10 cellular contexts compared by ENCODE assay signal in genomic region chr19:2695288-2695866, GRCh38. TPM values are rescaled to one million over a fixed set of nuclear protein-coding genes. Genes with fewer than 3 reads are reported as not detected.
DNase-seq lines count a peak whose midpoint lies in the region; ATAC-seq and TF ChIP-seq lines count a peak whose summit lies in the region.
"Had no signal": no experiment of that assay in that cellular context is flagged by ENCODE, and none has a peak within 500 bp of the region (broad histone marks: within the 10 kb centered on the region; RNA-seq: fewer than 3 reads in every experiment).

No MANE protein-coding gene starts in this region.

- in situ Hi-C loops in HAP-1 (cut with MboI; ENCODE audit: low sequenced_read_pairs), result no loop called here

- POLR2A ChIA-PET in activated CD4-positive, alpha-beta T cell treated with anti-CD3 and anti-CD28 coated beads, Interleukin-2, amount 10 ng/mL, durations not matched to agents 7 days and 5 days (lab: Charles Lee), result no interaction called here

- H3K4me3 Mint-ChIP-seq in endodermal cell (no peak overlapping the region), memory B cell (peak overlapping the region; percentile 77)
- no peak overlapping the region for H3K4me3 Mint-ChIP-seq in activated CD4-positive, alpha-beta T cell treated with anti-CD3 and anti-CD28 coated beads, Interleukin-2, amount 10 ng/mL, durations not matched to agents 7 days and 5 days

- no peak for TF ChIP-seq POLR2A in testis (IDR thresholded peaks at IDR 0.05)

- no peaks in the 10 kb centered on the region for H3K9me3 Mint-ChIP-seq in endodermal cell
- H3K9me3 Mint-ChIP-seq in memory B cell, result no peaks in the 10 kb centered on the region
- no peaks in the 10 kb centered on the region for H3K9me3 Mint-ChIP-seq in activated CD4-positive, alpha-beta T cell treated with anti-CD3 and anti-CD28 coated beads, Interleukin-2, amount 10 ng/mL, durations not matched to agents 7 days and 5 days

- intact Hi-C loops in testis (cut with DNase I; ENCODE audit: low total_unique reads), result no loop called here

- H3K9ac ChIP-seq in NT2/D1 (ENCODE audit: insufficient read length, low read depth) (peak overlapping the region; percentile 36), endodermal cell (ENCODE audit: extremely low read depth, low read length, poor library complexity, severe bottlenecking) (no peak overlapping the region)
- H3K9ac ChIP-seq: KMS-11 had no signal

- H3K9me3 ChIP-seq in NT2/D1 (ENCODE audit: insufficient read depth, low read length), result no peaks in the 10 kb centered on the region
- no peaks in the 10 kb centered on the region for H3K9me3 ChIP-seq in endodermal cell (ENCODE audit: control insufficient read depth, low read length)
- no peaks in the 10 kb centered on the region for H3K9me3 ChIP-seq in testis
- H3K9me3 ChIP-seq in HAP-1, result no peaks in the 10 kb centered on the region
- H3K9me3 ChIP-seq: thoracic aorta had no signal

- H3K36me3 Mint-ChIP-seq in endodermal cell (ENCODE audit: low read depth) (no peaks in the 10 kb centered on the region), memory B cell (peaks cover 18% of the 10 kb centered on the region)
- no peaks in the 10 kb centered on the region for H3K36me3 Mint-ChIP-seq in activated CD4-positive, alpha-beta T cell treated with anti-CD3 and anti-CD28 coated beads, Interleukin-2, amount 10 ng/mL, durations not matched to agents 7 days and 5 days (ENCODE audit: low read depth)

- TF ChIP-seq CTCF in endodermal cell (conservative IDR thresholded peaks at IDR 0.05), result no peak
- no peak for TF ChIP-seq CTCF in testis (IDR thresholded peaks at IDR 0.05)

- ATAC-seq in memory B cell (ENCODE audit: low read depth), result no peak
- no peak for ATAC-seq in GM18519 (IDR thresholded peaks at IDR 0.05; ENCODE audit: low FRiP score, unreplicated experiment)

- DNase-seq in NT2/D1 (ENCODE audit: low read depth, low spot score) (no peak), endodermal cell (no peak), memory B cell (ENCODE audit: low spot score in 2 of 2) (no peak), testis (peak; percentile 92), HAP-1 (ENCODE audit: low spot score in 2 of 2) (no peak)
- no peak for DNase-seq in activated CD4-positive, alpha-beta T cell treated with anti-CD3 and anti-CD28 coated beads, Interleukin-2, amount 10 ng/mL, durations not matched to agents 7 days and 5 days
- DNase-seq: activated effector memory CD4-positive, alpha-beta T cell treated with Interleukin-2 at 50 U/mL for 16 hours had no signal

- H3K4me3 ChIP-seq in NT2/D1 (ENCODE audit: insufficient read length, low read depth) (no peak overlapping the region), endodermal cell (ENCODE audit: low read length) (no peak overlapping the region), testis (no peak overlapping the region), HAP-1 (no peak overlapping the region)
- H3K4me3 ChIP-seq: thoracic aorta had no signal

- CTCF ChIA-PET in activated CD4-positive, alpha-beta T cell treated with anti-CD3 and anti-CD28 coated beads, Interleukin-2, amount 10 ng/mL, durations not matched to agents 7 days and 5 days (lab: Charles Lee), result no interaction called here

- H3K27ac ChIP-seq in endodermal cell (ENCODE audit: low read depth, low read length) (peak overlapping the region; percentile 2), testis (peak overlapping the region; percentile 36 to 80)
- H3K27ac ChIP-seq: KMS-11, thoracic aorta had no signal

- H3K4me1 ChIP-seq in NT2/D1 (ENCODE audit: insufficient read depth, insufficient read length) (peaks cover 11% of the 10 kb centered on the region), endodermal cell (ENCODE audit: control insufficient read depth, insufficient read depth, low read length) (no peaks in the 10 kb centered on the region), testis (peaks cover 16% of the 10 kb centered on the region), HAP-1 (no peaks in the 10 kb centered on the region)

- WGBS in endodermal cell (ENCODE audit: insufficient coverage in 1 of 2, insufficient read length in 1 of 2), 2 experiments, result 89 to 92% methylated on average over 5 to 14 of the region's 14 CpGs
- WGBS in testis, 2 donors, result 44 to 53% methylated on average over 14 of the region's 14 CpGs

- H3K27ac Mint-ChIP-seq in endodermal cell (no peak overlapping the region), memory B cell (peak overlapping the region; percentile 98)
- H3K27ac Mint-ChIP-seq in activated CD4-positive, alpha-beta T cell treated with anti-CD3 and anti-CD28 coated beads, Interleukin-2, amount 10 ng/mL, durations not matched to agents 7 days and 5 days, result no peak overlapping the region

- H3K36me3 ChIP-seq in NT2/D1 (ENCODE audit: insufficient read depth, insufficient read length, low read length) (no peaks in the 10 kb centered on the region), endodermal cell (ENCODE audit: control insufficient read depth, insufficient read depth, low read length) (no peaks in the 10 kb centered on the region), testis (ENCODE audit: low read depth, missing control alignments) (no peaks in the 10 kb centered on the region), HAP-1 (replicated peaks) (no peaks in the 10 kb centered on the region)
- H3K36me3 ChIP-seq: thoracic aorta had no signal

- peaks cover 2% of the 10 kb centered on the region for H3K27me3 Mint-ChIP-seq in endodermal cell (ENCODE audit: insufficient read depth)
- no peaks in the 10 kb centered on the region for H3K27me3 Mint-ChIP-seq in memory B cell
- no peaks in the 10 kb centered on the region for H3K27me3 Mint-ChIP-seq in activated CD4-positive, alpha-beta T cell treated with anti-CD3 and anti-CD28 coated beads, Interleukin-2, amount 10 ng/mL, durations not matched to agents 7 days and 5 days

- H3K4me1 Mint-ChIP-seq in endodermal cell (peaks cover 1% of the 10 kb centered on the region), memory B cell (peaks cover 51% of the 10 kb centered on the region)
- H3K4me1 Mint-ChIP-seq in activated CD4-positive, alpha-beta T cell treated with anti-CD3 and anti-CD28 coated beads, Interleukin-2, amount 10 ng/mL, durations not matched to agents 7 days and 5 days, result peaks cover 12% of the 10 kb centered on the region

- H3K27me3 ChIP-seq in NT2/D1 (ENCODE audit: insufficient read depth, insufficient read length) (no peaks in the 10 kb centered on the region), endodermal cell (ENCODE audit: control insufficient read depth, insufficient read depth, low read length, poor library complexity, severe bottlenecking) (peaks cover 5% of the 10 kb centered on the region), testis (no peaks in the 10 kb centered on the region), HAP-1 (ENCODE audit: low read depth) (no peaks in the 10 kb centered on the region)

RNA-seq across cellular contexts. Expression of gene GNG7, which starts 7.1 kb away (rescaled TPM):
- total RNA-seq in endodermal cell (10 to 100 TPM; 12.3 to 12.4 TPM), testis (10 to 100 TPM; 25.3 to 38.7 TPM)
- polyA plus RNA-seq in endodermal cell (2013, experiment 1 of 2), result 6.1 TPM
- 6.1 TPM for polyA plus RNA-seq in endodermal cell (2013, experiment 2 of 2)
- polyA plus RNA-seq in testis (ENCODE audit: insufficient read depth, low read depth, low replicate concordance), result 16.9 TPM
- 1 to 10 TPM; 1.1 to 1.2 TPM for total RNA-seq in activated CD4-positive, alpha-beta T cell treated with anti-CD3 and anti-CD28 coated beads, Interleukin-2, amount 10 ng/mL, durations not matched to agents 7 days and 5 days

RNA-seq across cellular contexts. Expression of gene DIRAS1, which starts 25.8 kb away (rescaled TPM):
- total RNA-seq in endodermal cell (1 to 10 TPM; 4.7 to 8.4 TPM), testis (10 to 100 TPM; 22.5 to 33.1 TPM)
- 10.9 TPM for polyA plus RNA-seq in endodermal cell (2013, experiment 1 of 2)
- polyA plus RNA-seq in endodermal cell (2013, experiment 2 of 2), result 9.4 TPM
- 8.1 TPM for polyA plus RNA-seq in testis (ENCODE audit: insufficient read depth, low read depth, low replicate concordance)
- total RNA-seq in activated CD4-positive, alpha-beta T cell treated with anti-CD3 and anti-CD28 coated beads, Interleukin-2, amount 10 ng/mL, durations not matched to agents 7 days and 5 days, result not detected

RNA-seq across cellular contexts. Expression of gene SLC39A3, which starts 44.4 kb away (rescaled TPM):
- total RNA-seq in endodermal cell, result 10 to 100 TPM; 25.3 to 28.6 TPM
- 25.1 TPM for polyA plus RNA-seq in endodermal cell (2013, experiment 1 of 2)
- 22.5 TPM for polyA plus RNA-seq in endodermal cell (2013, experiment 2 of 2)
- total RNA-seq in testis, result 100 to 1,000 TPM; 126 to 160 TPM
- polyA plus RNA-seq in testis (ENCODE audit: insufficient read depth, low read depth, low replicate concordance), result 198 TPM
- 10 to 100 TPM; 31.5 to 37.5 TPM for total RNA-seq in activated CD4-positive, alpha-beta T cell treated with anti-CD3 and anti-CD28 coated beads, Interleukin-2, amount 10 ng/mL, durations not matched to agents 7 days and 5 days

Comparison
In these comparisons a context has a peak if more than half of its experiments do, and no peak if none do; other contexts are left out.
1. RNA of gene GNG7, which starts 7.1 kb away (total RNA-seq): 25.3 to 38.7 TPM in testis and 12.3 to 12.4 TPM in endodermal cell; 1.1 to 1.2 TPM in activated CD4-positive, alpha-beta T cell treated with anti-CD3 and anti-CD28 coated beads, Interleukin-2, amount 10 ng/mL, durations not matched to agents 7 days and 5 days; every median in the first group is over 4 times any median in the second.
2. RNA of gene DIRAS1, which starts 25.8 kb away (total RNA-seq): 22.5 to 33.1 TPM in testis and 4.7 to 8.4 TPM in endodermal cell; not detected in activated CD4-positive, alpha-beta T cell treated with anti-CD3 and anti-CD28 coated beads, Interleukin-2, amount 10 ng/mL, durations not matched to agents 7 days and 5 days; every median in the first group is over 4 times any median in the second.